In the genomic region with DNA sequence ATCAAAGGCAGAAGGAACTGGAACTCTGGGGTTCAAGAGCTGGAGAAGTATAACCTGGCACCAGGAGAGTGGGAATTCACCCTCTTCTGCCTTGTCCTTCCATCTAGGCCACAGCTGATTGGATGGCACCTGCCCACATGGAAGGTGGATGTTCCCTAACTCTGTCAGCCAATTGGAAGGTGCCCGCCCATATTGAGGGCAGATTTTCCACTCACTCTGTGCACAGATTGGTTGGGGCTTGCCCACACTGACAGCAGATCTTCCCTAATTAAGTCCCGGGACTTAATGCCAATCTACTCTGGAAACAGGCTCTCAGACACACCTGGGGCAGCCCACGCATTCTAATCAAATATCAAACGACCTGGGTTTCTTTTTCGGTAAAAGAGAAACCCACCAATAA, we compare ENCODE assay signal across 23 cellular contexts.
A peak's percentile ranks its signal among the peaks of the same experiment; 100 is the strongest.
DNase-seq lines count a peak whose midpoint lies in the region; ATAC-seq, FAIRE-seq and TF ChIP-seq lines count a peak whose summit lies in the region.
"Had no signal": no experiment of that assay in that cellular context is flagged by ENCODE, and none has a peak within 500 bp of the region (broad histone marks: within the 10 kb centered on the region; RNA-seq: fewer than 3 reads in every experiment).

No MANE protein-coding gene starts in this region.

- H3K4me1 Mint-ChIP-seq in neural progenitor cell: no peaks in the 10 kb centered on the region
- H3K4me1 Mint-ChIP-seq: H9, IgD-negative memory B cell had no signal

- no peak for TF ChIP-seq CTCF in K562 (IDR thresholded peaks at IDR 0.05 in 2 of 3, conservative IDR thresholded peaks at IDR 0.05 in 1 of 3; ENCODE audit: insufficient read depth in 2 of 3, low read depth in 1 of 3, low read length in 3 of 3)
- TF ChIP-seq CTCF in neural progenitor cell (IDR thresholded peaks at IDR 0.05): no peak
- no peak for TF ChIP-seq CTCF in testis (IDR thresholded peaks at IDR 0.05)

- intact Hi-C loops in K562 (cut with micrococcal nuclease): loop anchor here (5.0 kb wide), 1 partner anchor 48 kb away; no protein-coding TSS in a partner anchor
- intact Hi-C loops in testis (cut with DNase I; ENCODE audit: low total_unique reads): no loop called here

- POLR2A ChIA-PET in K562 (lab: Yijun Ruan, JAX): no interaction called here

- no peaks in the 10 kb centered on the region for H3K9me1 ChIP-seq in K562 (ENCODE audit: control insufficient read depth, insufficient read depth, low read length)

- CTCF ChIA-PET in K562 (lab: Yijun Ruan, JAX; ENCODE audit: low intra/inter-chr PET ratio): no interaction called here

- H3K9ac ChIP-seq in K562 (ENCODE audit: insufficient read depth in 1 of 2, low read depth in 2 of 2, low read length in 2 of 2) (peak overlapping the region; percentile 42 to 79; a peak in 3 of 4 replicates), neural progenitor cell (no peak overlapping the region)

- ATAC-seq in K562 (peak; percentile 82), HG02610 (IDR thresholded peaks at IDR 0.05; ENCODE audit: unreplicated experiment) (no peak), HG03095 (IDR thresholded peaks at IDR 0.05; ENCODE audit: unreplicated experiment) (no peak)
- ATAC-seq: A549 had no signal

- peak overlapping the region; percentile 67 for H3K4me2 ChIP-seq in K562 (ENCODE audit: insufficient read depth, low read length)
- H3K4me2 ChIP-seq in neural progenitor cell: no peak overlapping the region
- H3K4me2 ChIP-seq: A549 had no signal

- no peak for TF ChIP-seq EP300 in K562 (IDR thresholded peaks at IDR 0.05; ENCODE audit: low read length)

- in situ Hi-C loops in K562 (cut with MboI): no loop called here

- TF ChIP-seq POLR2A in K562 (conservative IDR thresholded peaks at IDR 0.05): no peak
- TF ChIP-seq POLR2A in testis (IDR thresholded peaks at IDR 0.05): no peak

- H3K27me3 Mint-ChIP-seq in neural progenitor cell (ENCODE audit: insufficient read depth, low read depth): no peaks in the 10 kb centered on the region
- H3K27me3 Mint-ChIP-seq: CD4-positive, alpha-beta T cell; IgD-negative memory B cell had no signal

- H3K9me3 ChIP-seq in K562 (replicated peaks; ENCODE audit: control insufficient read depth, insufficient read depth, low read depth, low read length) (peaks cover 2% of the 10 kb centered on the region), neural progenitor cell (ENCODE audit: low read depth) (no peaks in the 10 kb centered on the region), testis (no peaks in the 10 kb centered on the region)
- H3K9me3 ChIP-seq: A549 had no signal

- no peaks in the 10 kb centered on the region for H4K20me1 ChIP-seq in K562 (replicated peaks; ENCODE audit: control insufficient read depth, insufficient read depth, low read length)
- no peaks in the 10 kb centered on the region for H4K20me1 ChIP-seq in neural progenitor cell (ENCODE audit: low read depth)

- no peaks in the 10 kb centered on the region for H3F3A ChIP-seq in neural progenitor cell (ENCODE audit: low read depth)

- H3K27ac ChIP-seq in K562 (ENCODE audit: extremely low read depth, low read depth, low read length): peak overlapping the region; percentile 54; the same call in 1 of the 3 replicates
- H3K27ac ChIP-seq in neural progenitor cell: no peak overlapping the region
- H3K27ac ChIP-seq in testis: no peak overlapping the region
- H3K27ac ChIP-seq: A549, C4-2B, HL-60 had no signal

- BruUV-seq in K562 (replicated peaks; lab: Mats Ljungman, UMichigan): no TSS peak

- peak overlapping the region; percentile 23 for H3K4me3 ChIP-seq in K562
- H3K4me3 ChIP-seq in neural progenitor cell: no peak overlapping the region
- no peak overlapping the region for H3K4me3 ChIP-seq in testis
- H3K4me3 ChIP-seq: A549 had no signal

- FAIRE-seq in K562 (lab: Jason Lieb, UNC): peak; percentile 75
- FAIRE-seq: A549, D721Med, GM12892, GM18507, HTR-8/SVneo had no signal

- TF ChIP-seq RAD21 in K562 (CRISPR knock-in tag; conservative IDR thresholded peaks at IDR 0.05 in 1 of 2, IDR thresholded peaks at IDR 0.05 in 1 of 2): no peak

- H3K27me3 ChIP-seq in K562 (ENCODE audit: control insufficient read depth in 2 of 2, insufficient read depth in 2 of 2, low read length in 2 of 2) (no peaks in the 10 kb centered on the region), neural progenitor cell (no peaks in the 10 kb centered on the region), testis (no peaks in the 10 kb centered on the region)

- no peak overlapping the region for H3K4me3 Mint-ChIP-seq in neural progenitor cell
- H3K4me3 Mint-ChIP-seq: CD4-positive, alpha-beta T cell; H9; IgD-negative memory B cell had no signal

- H2AFZ ChIP-seq in K562 (ENCODE audit: low read depth, low read length): peak overlapping the region; percentile 65
- H2AFZ ChIP-seq in neural progenitor cell (replicated peaks): peak overlapping the region; percentile 88

- no peaks in the 10 kb centered on the region for H3K9me3 Mint-ChIP-seq in neural progenitor cell
- H3K9me3 Mint-ChIP-seq: CD4-positive, alpha-beta T cell; H9; IgD-negative memory B cell had no signal

- H3K36me3 ChIP-seq in K562 (ENCODE audit: control insufficient read depth, insufficient read depth, low read length): no peaks in the 10 kb centered on the region
- H3K36me3 ChIP-seq in neural progenitor cell: no peaks in the 10 kb centered on the region
- H3K36me3 ChIP-seq in testis (ENCODE audit: low read depth, missing control alignments): no peaks in the 10 kb centered on the region

- DNase-seq in HT1080 (ENCODE audit: low read depth) (peak; percentile 29), K562 (ENCODE audit: extremely low read depth in 1 of 4, low spot score in 3 of 4) (peak in 2 of 4 experiments; percentile 35 to 42), neural progenitor cell (ENCODE audit: low spot score) (no peak), testis (peak; percentile 19), HuH-7.5 (ENCODE audit: low spot score) (no peak), T1000 (lab: John Stamatoyannopoulos, UW) (no peak)
- DNase-seq: AML-193; Caco-2; CD4-positive, alpha-beta T cell; GDM1; GOT3; H9; KG1 had no signal

- H3K27ac Mint-ChIP-seq in neural progenitor cell: no peak overlapping the region
- H3K27ac Mint-ChIP-seq: CD4-positive, alpha-beta T cell; H9; IgD-negative memory B cell had no signal

- 2% methylated on average over 5 of the region's 5 CpGs for WGBS in K562 (ENCODE audit: insufficient coverage, low coverage, missing lambda C conversion rate)
- WGBS in testis, 2 donors: 64 to 74% methylated on average over 4 to 5 of the region's 5 CpGs

- H3K36me3 Mint-ChIP-seq in neural progenitor cell: no peaks in the 10 kb centered on the region
- H3K36me3 Mint-ChIP-seq: IgD-negative memory B cell had no signal

- H3K4me1 ChIP-seq in K562 (replicated peaks in 1 of 2; ENCODE audit: control insufficient read depth in 2 of 2, insufficient read depth in 2 of 2, low read length in 2 of 2) (peaks cover 2 to 3% of the 10 kb centered on the region in 2 experiments; a peak in 1 of 5 replicates), neural progenitor cell (no peaks in the 10 kb centered on the region), testis (no peaks in the 10 kb centered on the region)
- H3K4me1 ChIP-seq: A549, Caco-2 had no signal

- H3K79me2 ChIP-seq in K562 (ENCODE audit: control insufficient read depth, insufficient read depth, low read length) (peaks cover 67% of the 10 kb centered on the region), neural progenitor cell (ENCODE audit: low read depth) (no peaks in the 10 kb centered on the region)

TF ChIP-seq in K562, 482 proteins besides CTCF, POLR2A, EP300 and RAD21 (continues in another document):
- no peak for TF ChIP-seq FOXA1 (IDR thresholded peaks at IDR 0.05; ENCODE audit: borderline replicate concordance)
- no peak for TF ChIP-seq CHD1 (IDR thresholded peaks at IDR 0.05; ENCODE audit: low read length)
- peak; percentile 11 for TF ChIP-seq FOS (IDR thresholded peaks at IDR 0.05; ENCODE audit: extremely low read depth, insufficient read length)
- TF ChIP-seq, protein P1, sequence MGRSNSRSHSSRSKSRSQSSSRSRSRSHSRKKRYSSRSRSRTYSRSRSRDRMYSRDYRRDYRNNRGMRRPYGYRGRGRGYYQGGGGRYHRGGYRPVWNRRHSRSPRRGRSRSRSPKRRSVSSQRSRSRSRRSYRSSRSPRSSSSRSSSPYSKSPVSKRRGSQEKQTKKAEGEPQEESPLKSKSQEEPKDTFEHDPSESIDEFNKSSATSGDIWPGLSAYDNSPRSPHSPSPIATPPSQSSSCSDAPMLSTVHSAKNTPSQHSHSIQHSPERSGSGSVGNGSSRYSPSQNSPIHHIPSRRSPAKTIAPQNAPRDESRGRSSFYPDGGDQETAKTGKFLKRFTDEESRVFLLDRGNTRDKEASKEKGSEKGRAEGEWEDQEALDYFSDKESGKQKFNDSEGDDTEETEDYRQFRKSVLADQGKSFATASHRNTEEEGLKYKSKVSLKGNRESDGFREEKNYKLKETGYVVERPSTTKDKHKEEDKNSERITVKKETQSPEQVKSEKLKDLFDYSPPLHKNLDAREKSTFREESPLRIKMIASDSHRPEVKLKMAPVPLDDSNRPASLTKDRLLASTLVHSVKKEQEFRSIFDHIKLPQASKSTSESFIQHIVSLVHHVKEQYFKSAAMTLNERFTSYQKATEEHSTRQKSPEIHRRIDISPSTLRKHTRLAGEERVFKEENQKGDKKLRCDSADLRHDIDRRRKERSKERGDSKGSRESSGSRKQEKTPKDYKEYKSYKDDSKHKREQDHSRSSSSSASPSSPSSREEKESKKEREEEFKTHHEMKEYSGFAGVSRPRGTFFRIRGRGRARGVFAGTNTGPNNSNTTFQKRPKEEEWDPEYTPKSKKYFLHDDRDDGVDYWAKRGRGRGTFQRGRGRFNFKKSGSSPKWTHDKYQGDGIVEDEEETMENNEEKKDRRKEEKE (IDR thresholded peaks at IDR 0.05; ENCODE audit: borderline replicate concordance in 1 of 2, control insufficient read depth in 1 of 2, low read depth in 2 of 2, low read length in 1 of 2): no peak
- TF ChIP-seq NONO (IDR thresholded peaks at IDR 0.05; ENCODE audit: low read depth in 2 of 2, low read length in 1 of 2): no peak
- TF ChIP-seq NR2C1 (IDR thresholded peaks at IDR 0.05): no peak
- no peak for TF ChIP-seq NR2C1 (tag; IDR thresholded peaks at IDR 0.05)

Comparison
In these comparisons a context has a peak if more than half of its experiments do, and no peak if none do; other contexts are left out.
1. DNase-seq: peak in HT1080 (single experiment) and testis (single experiment); none in neural progenitor cell (single experiment), HuH-7.5 (single experiment) and T1000 (single experiment).